Comparison of ENCODE assay signal across 9 cellular contexts in genomic region chr16:10938844-10939648, GRCh38. TPM values are rescaled to one million over a fixed set of nuclear protein-coding genes. Genes with fewer than 3 reads are reported as not detected.
DNase-seq lines count a peak whose midpoint lies in the region; ATAC-seq and TF ChIP-seq lines count a peak whose summit lies in the region.
"Had no signal": no experiment of that assay in that cellular context is flagged by ENCODE, and none has a peak within 500 bp of the region (broad histone marks: within the 10 kb centered on the region; RNA-seq: fewer than 3 reads in every experiment).

No MANE protein-coding gene starts in this region.

- H3K9me3 Mint-ChIP-seq in natural killer cell: no peaks in the 10 kb centered on the region

- peaks cover 51% of the 10 kb centered on the region for H3K4me1 ChIP-seq in KMS-11 (ENCODE audit: low read depth, poor library complexity, severe bottlenecking)

- intact Hi-C loops in natural killer cell (cut with micrococcal nuclease): no loop called here

- H3K79me2 ChIP-seq in KMS-11 (ENCODE audit: insufficient read depth, low read depth): peaks cover 33% of the 10 kb centered on the region; the same call in 1 of the 2 replicates

- H3K36me3 ChIP-seq in KMS-11 (ENCODE audit: insufficient read depth): no peaks in the 10 kb centered on the region

- H3K4me3 ChIP-seq in AG10803 (ENCODE audit: low read length) (peak overlapping the region; percentile 22), KMS-11 (IDR thresholded peaks at IDR 0.05; ENCODE audit: insufficient read depth, low read depth, low read length) (no peak overlapping the region)

- H3K4me3 Mint-ChIP-seq in natural killer cell: peak overlapping the region; percentile 49

- H3K4me2 ChIP-seq in KMS-11: peak overlapping the region; percentile 89; the same call in 1 of the 2 replicates

- no peak for TF ChIP-seq CTCF in AG10803 (conservative IDR thresholded peaks at IDR 0.05; ENCODE audit: low read length)
- no peak for TF ChIP-seq CTCF in KMS-11 (conservative IDR thresholded peaks at IDR 0.05; ENCODE audit: low read depth, low read length)
- TF ChIP-seq CTCF in natural killer cell (IDR thresholded peaks at IDR 0.05): no peak

- DNase-seq in AG10803 (ENCODE audit: low read depth): no peak
- no peak for DNase-seq in caudate nucleus (lab: John Stamatoyannopoulos, UW)
- no peak for DNase-seq in natural killer cell
- DNase-seq in NCI-H446 treated with DMSO at 0.1 percent for 48 hours (lab: John Stamatoyannopoulos, UW): no peak
- no peak for DNase-seq in NCI-H1092 (lab: John Stamatoyannopoulos, UW)
- DNase-seq in hypothalamus (lab: John Stamatoyannopoulos, UW): no peak
- DNase-seq: NCI-H774 had no signal

- H3K27me3 ChIP-seq in KMS-11 (ENCODE audit: insufficient read depth, low read depth): no peaks in the 10 kb centered on the region

- ATAC-seq in natural killer cell: no peak
- no peak for ATAC-seq in HG02623 (IDR thresholded peaks at IDR 0.05; ENCODE audit: unreplicated experiment)

- H3K4me1 Mint-ChIP-seq in natural killer cell: peaks cover 61 to 69% of the 10 kb centered on the region in 2 donors

- H4K20me1 ChIP-seq in KMS-11 (ENCODE audit: insufficient read depth): no peaks in the 10 kb centered on the region

- no peak overlapping the region for H2AFZ ChIP-seq in KMS-11 (ENCODE audit: low read depth)

- H3K27ac ChIP-seq in KMS-11: no peak overlapping the region
- peak overlapping the region; percentile 18 for H3K27ac ChIP-seq in caudate nucleus (ENCODE audit: low read depth, low read length)

- H3K27ac Mint-ChIP-seq in natural killer cell: peak overlapping the region; percentile 9 to 64

- H3K9ac ChIP-seq in KMS-11: no peak overlapping the region

- H3K27me3 Mint-ChIP-seq in natural killer cell (ENCODE audit: low read depth in 2 of 2): no peaks in the 10 kb centered on the region

- no peaks in the 10 kb centered on the region for H3K36me3 Mint-ChIP-seq in natural killer cell

RNA-seq across cellular contexts. Expression of gene DEXI, which starts 3.2 kb away (rescaled TPM):
- total RNA-seq in natural killer cell: 10 to 100 TPM in 2 of 3 donors, 1 to 10 TPM in 1; 8.7 to 15.2 (median 14.4) TPM

RNA-seq across cellular contexts. Expression of gene CLEC16A, which starts 5.3 kb away (rescaled TPM):
- total RNA-seq in natural killer cell: 10 to 100 TPM; 35.9 to 50.5 (median 37.4) TPM
